In genomic region chr1:84773933-84774497, GRCh38 we compare ENCODE assay signal across 14 cellular contexts.
"Had no signal": no experiment of that assay in that cellular context is flagged by ENCODE, and none has a peak within 500 bp of the region (broad histone marks: within the 10 kb centered on the region; RNA-seq: fewer than 3 reads in every experiment).

No MANE protein-coding gene starts in this region.

- H3K36me3 ChIP-seq: gastrocnemius medialis, heart right ventricle, upper lobe of left lung had no signal

- ATAC-seq: activated CD4-positive, CD25-positive, alpha-beta regulatory T cell treated with anti-CD3 and anti-CD28 coated beads, Interleukin-2, amount 50 U/mL, for 24 hours; gastrocnemius medialis; heart right ventricle; left lobe of liver; right cardiac atrium; stimulated activated naive CD8-positive, alpha-beta T cell treated with anti-CD3 and anti-CD28 coated beads, Interleukin-15, Interleukin-2, amounts not matched to agents 100 U/mL and 50 U/mL, for 24 hours had no signal

- H3K27me3 ChIP-seq: gastrocnemius medialis, heart right ventricle, upper lobe of left lung had no signal

- H3K4me3 Mint-ChIP-seq: naive B cell had no signal

- DNase-seq: activated naive CD4-positive, alpha-beta T cell treated with Interleukin-2 at 50 U/mL for 16 hours; dermis blood vessel endothelial cell; erythroblast; gastrocnemius medialis; heart right ventricle; naive B cell; right cardiac atrium; stimulated activated CD4-positive, alpha-beta T cell treated with anti-CD3 and anti-CD28 coated beads, Interleukin-15, amount 100 ng/mL, for 24 hours; stimulated activated CD4-positive, alpha-beta T cell treated with anti-CD3 and anti-CD28 coated beads, Interleukin-4, amount 100 ng/mL, for 24 hours; stimulated activated naive CD8-positive, alpha-beta T cell treated with anti-CD3 and anti-CD28 coated beads, Interleukin-15, Interleukin-2, amounts not matched to agents 100 U/mL and 50 U/mL, for 24 hours had no signal

- H3K27ac Mint-ChIP-seq: naive B cell had no signal

- H3K36me3 Mint-ChIP-seq: naive B cell had no signal

- H3K9me3 ChIP-seq: gastrocnemius medialis, heart right ventricle, upper lobe of left lung had no signal

- H3K4me3 ChIP-seq: gastrocnemius medialis, heart right ventricle, skin epidermis, upper lobe of left lung had no signal

- H3K9me3 Mint-ChIP-seq: naive B cell had no signal

- H3K4me1 ChIP-seq: gastrocnemius medialis, heart right ventricle, upper lobe of left lung had no signal

- H3K27ac ChIP-seq: gastrocnemius medialis, heart right ventricle, upper lobe of left lung had no signal
